Comparison of ENCODE assay signal across 9 cellular contexts in genomic region chr19:7292352-7292949, GRCh38. TPM values are rescaled to one million over a fixed set of nuclear protein-coding genes. Genes with fewer than 3 reads are reported as not detected.
DNase-seq lines count a peak whose midpoint lies in the region; ATAC-seq and TF ChIP-seq lines count a peak whose summit lies in the region.
"Had no signal": no experiment of that assay in that cellular context is flagged by ENCODE, and none has a peak within 500 bp of the region (broad histone marks: within the 10 kb centered on the region; RNA-seq: fewer than 3 reads in every experiment).

No MANE protein-coding gene starts in this region.

- POLR2A ChIA-PET in WTC11 (lab: Charles Lee) = no interaction called here

- no peaks in the 10 kb centered on the region for H3K36me3 ChIP-seq in subcutaneous abdominal adipose tissue (ENCODE audit: control insufficient read depth in 5 of 5, insufficient read depth in 5 of 5, low read length in 5 of 5)

- peaks cover 5% of the 10 kb centered on the region for H3K4me1 Mint-ChIP-seq in T-helper 2 cell treated with Interferon-gamma antibody and Interleukin-4, amounts not matched to agents 5 μg/mL and 100 μg/mL, for 36 hours (ENCODE audit: low read depth)
- H3K4me1 Mint-ChIP-seq in WTC11 = peaks cover 30% of the 10 kb centered on the region

- no peak overlapping the region for H3K27ac Mint-ChIP-seq in T-helper 2 cell treated with Interferon-gamma antibody and Interleukin-4, amounts not matched to agents 5 μg/mL and 100 μg/mL, for 36 hours
- H3K27ac Mint-ChIP-seq in WTC11 = no peak overlapping the region

- no peaks in the 10 kb centered on the region for H3K36me3 Mint-ChIP-seq in T-helper 2 cell treated with Interferon-gamma antibody and Interleukin-4, amounts not matched to agents 5 μg/mL and 100 μg/mL, for 36 hours (ENCODE audit: low read depth)
- no peaks in the 10 kb centered on the region for H3K36me3 Mint-ChIP-seq in WTC11

- H3K9ac ChIP-seq in subcutaneous abdominal adipose tissue (ENCODE audit: low read length in 5 of 5) = peak overlapping the region; percentile 56 to 84 (median 80)

- no peaks in the 10 kb centered on the region for H3K9me3 Mint-ChIP-seq in T-helper 2 cell treated with Interferon-gamma antibody and Interleukin-4, amounts not matched to agents 5 μg/mL and 100 μg/mL, for 36 hours
- no peaks in the 10 kb centered on the region for H3K9me3 Mint-ChIP-seq in WTC11

- peak overlapping the region; percentile 23 for H3K4me3 Mint-ChIP-seq in T-helper 2 cell treated with Interferon-gamma antibody and Interleukin-4, amounts not matched to agents 5 μg/mL and 100 μg/mL, for 36 hours
- H3K4me3 Mint-ChIP-seq in WTC11 = peak overlapping the region; percentile 68

- H3K27ac ChIP-seq in layer of hippocampus (ENCODE audit: low read depth, low read length) (peak overlapping the region; percentile 90), subcutaneous abdominal adipose tissue (ENCODE audit: low read depth, low read length) (peak overlapping the region; percentile 80)
- H3K27ac ChIP-seq: foreskin keratinocyte had no signal

- H3K4me3 ChIP-seq in subcutaneous abdominal adipose tissue (ENCODE audit: low read depth in 1 of 5, low read length in 5 of 5) = peak overlapping the region; percentile 72 to 80 (median 77)

- DNase-seq in T-helper 2 cell treated with Interferon-gamma antibody and Interleukin-4, amounts not matched to agents 5 μg/mL and 100 μg/mL, for 36 hours (ENCODE audit: low spot score) = no peak
- DNase-seq in T-helper 2 cell (no peak), WTC11 (ENCODE audit: low spot score) (no peak), DMS53 (lab: John Stamatoyannopoulos, UW) (no peak)
- DNase-seq in activated CD4-positive, CD25-positive, alpha-beta regulatory T cell treated with anti-CD3 and anti-CD28 coated beads, Interleukin-2, amount 50 U/mL, for 72 hours = no peak
- DNase-seq: foreskin keratinocyte had no signal

- peaks cover 36% of the 10 kb centered on the region for H3K27me3 Mint-ChIP-seq in T-helper 2 cell treated with Interferon-gamma antibody and Interleukin-4, amounts not matched to agents 5 μg/mL and 100 μg/mL, for 36 hours (ENCODE audit: low read depth)
- H3K27me3 Mint-ChIP-seq in WTC11 (ENCODE audit: low read depth) = peaks cover 29% of the 10 kb centered on the region

- CTCF ChIA-PET in WTC11 (lab: Charles Lee) = interaction anchor here (0.5 to 2.0 kb wide), 3 partner anchors 34 to 119 kb away, joined by 3 to 6 read pairs (median 4); no protein-coding TSS in a partner anchor

- H3K9me3 ChIP-seq in subcutaneous abdominal adipose tissue (ENCODE audit: control insufficient read depth in 5 of 5, low read length in 5 of 5) = no peaks in the 10 kb centered on the region

- TF ChIP-seq CTCF in WTC11 (IDR thresholded peaks at IDR 0.05) = no peak

- H3K27me3 ChIP-seq in layer of hippocampus (ENCODE audit: control insufficient read depth, insufficient read depth, low read length) (no peaks in the 10 kb centered on the region), subcutaneous abdominal adipose tissue (ENCODE audit: control insufficient read depth in 5 of 5, insufficient read depth in 4 of 5, low read length in 5 of 5) (peaks cover 0 to 3% (median 0%) of the 10 kb centered on the region in 5 donors)

- H3K4me1 ChIP-seq in subcutaneous abdominal adipose tissue (ENCODE audit: control insufficient read depth in 5 of 5, insufficient read depth in 5 of 5, low read length in 5 of 5) = peaks cover 2 to 45% (median 36%) of the 10 kb centered on the region in 5 donors
- H3K4me1 ChIP-seq: foreskin keratinocyte had no signal

- no peak for ATAC-seq in WTC11
- ATAC-seq in GM19397 (IDR thresholded peaks at IDR 0.05; ENCODE audit: unreplicated experiment) = no peak
- ATAC-seq: foreskin keratinocyte had no signal

TF ChIP-seq in WTC11, 78 proteins besides CTCF, POLR2A, EP300 and RAD21:
- TF ChIP-seq JAZF1 (CRISPR knock-in tag; IDR thresholded peaks at IDR 0.05) (no peak), NFYB (CRISPR knock-in tag; conservative IDR thresholded peaks at IDR 0.05; ENCODE audit: low read depth) (no peak), MYBL2 (CRISPR knock-in tag; IDR thresholded peaks at IDR 0.05) (no peak), PRDM15 (CRISPR knock-in tag; IDR thresholded peaks at IDR 0.05) (peak; percentile 36; the same call in 1 of the 2 replicates)

RNA-seq across cellular contexts. Expression of gene INSR, which starts 1.8 kb away (rescaled TPM):
- total RNA-seq in WTC11 (2021) = 32.0 to 35.9 TPM (median 32.5 TPM) in 3 replicates

RNA-seq across cellular contexts. Expression of gene ARHGEF18, which starts 56.3 kb away (rescaled TPM):
- total RNA-seq in WTC11 (2021) = 46.1 to 56.1 TPM (median 48.3 TPM) in 3 replicates
